27 cellular contexts compared by ENCODE assay signal in genomic region chr2:207437857-207438166, GRCh38.
DNase-seq lines count a peak whose midpoint lies in the region; ATAC-seq and TF ChIP-seq lines count a peak whose summit lies in the region.
"Had no signal": no experiment of that assay in that cellular context is flagged by ENCODE, and none has a peak within 500 bp of the region (broad histone marks: within the 10 kb centered on the region; RNA-seq: fewer than 3 reads in every experiment).

No MANE protein-coding gene starts in this region.

- H2BK20ac ChIP-seq in H9 (ENCODE audit: low read depth, low read length, poor library complexity, severe bottlenecking), result no peak overlapping the region

- no peak overlapping the region for H4K5ac ChIP-seq in H9 (ENCODE audit: insufficient read length, low read depth, low read length)

- no peaks in the 10 kb centered on the region for H3K23me2 ChIP-seq in H9 (ENCODE audit: insufficient read length, low read depth, low read length, poor library complexity, severe bottlenecking)

- H3K36me3 ChIP-seq in SK-N-SH (replicated peaks in 1 of 2; ENCODE audit: control insufficient read depth in 1 of 2, insufficient read depth in 2 of 2, low read length in 1 of 2) (no peaks in the 10 kb centered on the region), mucosa of descending colon (ENCODE audit: low read depth) (no peaks in the 10 kb centered on the region)
- H3K36me3 ChIP-seq: BLaER1, cardiac muscle cell had no signal

- H3K4me2 ChIP-seq in SK-N-SH, result no peak overlapping the region
- no peak overlapping the region for H3K4me2 ChIP-seq in H9 (ENCODE audit: insufficient read depth, insufficient read length, low read length)
- H3K4me2 ChIP-seq: BLaER1, PC-9 had no signal

- H3T11ph ChIP-seq in H9 (ENCODE audit: low read length), result no peak overlapping the region

- no peak overlapping the region for H3K4me3 ChIP-seq in SK-N-SH (ENCODE audit: low read depth in 2 of 2, low read length in 1 of 2)
- no peak overlapping the region for H3K4me3 ChIP-seq in mucosa of descending colon
- H3K4me3 ChIP-seq: BLaER1, cardiac muscle cell, GM23248, PC-9 had no signal

- CTCF ChIA-PET in SK-N-SH (lab: Yijun Ruan, JAX), result interaction anchor here (0.6 to 1.8 kb wide), 11 partner anchors 12 to 637 kb away, joined by 3 to 15 read pairs (median 4); partner anchors contain the start of gene KLF7

- H4K20me1 ChIP-seq in SK-N-SH (ENCODE audit: insufficient read depth) (no peaks in the 10 kb centered on the region), H9 (ENCODE audit: control insufficient read depth, insufficient read depth, insufficient read length) (no peaks in the 10 kb centered on the region)
- H4K20me1 ChIP-seq: BLaER1 had no signal

- no peak for TF ChIP-seq RAD21 in SK-N-SH (IDR thresholded peaks at IDR 0.05; ENCODE audit: low read length)

- no peak; a peak in 1 of 4 replicates for TF ChIP-seq EP300 in SK-N-SH (IDR thresholded peaks at IDR 0.05; ENCODE audit: borderline replicate concordance in 1 of 2, low read depth in 1 of 2, low read length in 1 of 2)

- H3K23ac ChIP-seq in H9 (ENCODE audit: insufficient read length, low read depth, low read length), result no peak overlapping the region

- H3K9me3 ChIP-seq in SK-N-SH, result no peaks in the 10 kb centered on the region
- no peaks in the 10 kb centered on the region for H3K9me3 ChIP-seq in mucosa of descending colon
- H3K9me3 ChIP-seq in H9 (ENCODE audit: control insufficient read depth, low read depth, low read length), result no peaks in the 10 kb centered on the region
- H3K9me3 ChIP-seq: BLaER1 had no signal

- TF ChIP-seq CTCF in SK-N-SH (IDR thresholded peaks at IDR 0.05) (no peak), mucosa of descending colon (IDR thresholded peaks at IDR 0.05) (no peak), H9 (conservative IDR thresholded peaks at IDR 0.05) (no peak)

- no peak overlapping the region for H3K18ac ChIP-seq in H9 (ENCODE audit: insufficient read length, low read depth, low read length)

- H3K4ac ChIP-seq in H9 (ENCODE audit: low read depth, low read length), result no peak overlapping the region

- no peak overlapping the region for H2AK5ac ChIP-seq in H9 (ENCODE audit: insufficient read length, low read length)

- DNase-seq in G401 (ENCODE audit: low spot score) (peak; percentile 10), SK-N-SH (peak; percentile 47), mucosa of descending colon (no peak), H9 (no peak), activated T-cell treated with anti-CD3 and anti-CD28 coated beads for 4 hours (no peak)
- DNase-seq in activated CD4-positive, CD25-positive, alpha-beta regulatory T cell treated with anti-CD3 and anti-CD28 coated beads, Interleukin-2, amount 50 U/mL, for 72 hours, result no peak
- no peak for DNase-seq in activated T-cell treated with anti-CD3 and anti-CD28 coated beads, Interleukin-2, amount 50 U/mL, for 72 hours
- DNase-seq: activated CD4-positive, alpha-beta T cell treated with anti-CD3 and anti-CD28 coated beads for 4 hours; activated effector memory CD4-positive, alpha-beta T cell treated with Interleukin-2 at 50 U/mL for 16 hours; COR-L47; effector CD8-positive, alpha-beta T cell; GM23248; HFFc6; hypothalamus; left cardiac atrium; NCI-H1105 treated with DMSO at 0.1 percent for 48 hours; NCI-H226; nephron progenitor cell; PC-9; stimulated activated CD4-positive, alpha-beta T cell treated with anti-CD3 and anti-CD28 coated beads, Interleukin-4, amount 100 ng/mL, for 24 hours; trophoblast cell had no signal

- intact Hi-C loops in mucosa of descending colon (cut with DNase I, micrococcal nuclease), result no loop called here

- no peak overlapping the region for H4K91ac ChIP-seq in H9 (ENCODE audit: insufficient read length, low read depth, low read length)

- H3K9me3 Mint-ChIP-seq in activated T-cell treated with anti-CD3 and anti-CD28 coated beads, Interleukin-2, amount 50 U/mL, for 72 hours, result peaks cover 2% of the 10 kb centered on the region in 2 donors
- no peaks in the 10 kb centered on the region for H3K9me3 Mint-ChIP-seq in H9
- H3K9me3 Mint-ChIP-seq: HFFc6; nephron progenitor cell; T-helper 2 cell treated with Interferon-gamma antibody and Interleukin-4, amounts not matched to agents 5 μg/mL and 100 μg/mL, for 36 hours had no signal

- H2BK12ac ChIP-seq in H9 (ENCODE audit: insufficient read length, low read depth, low read length), result no peak overlapping the region

- no peak overlapping the region for H2BK15ac ChIP-seq in H9 (ENCODE audit: low read depth, low read length)

- H3K9me2 ChIP-seq in SK-N-SH, result no peaks in the 10 kb centered on the region

- H3K9ac ChIP-seq in SK-N-SH (no peak overlapping the region), H9 (ENCODE audit: extremely low read depth, insufficient read length, low read length) (no peak overlapping the region)
- H3K9ac ChIP-seq: BLaER1, GM23248 had no signal

- no peaks in the 10 kb centered on the region for H3K27me3 ChIP-seq in SK-N-SH (ENCODE audit: insufficient read depth)
- no peaks in the 10 kb centered on the region for H3K27me3 ChIP-seq in H9 (ENCODE audit: insufficient read depth, low read length)
- H3K27me3 ChIP-seq: BLaER1, cardiac muscle cell had no signal

- H3K4me1 ChIP-seq in SK-N-SH (ENCODE audit: control insufficient read depth in 1 of 2, insufficient read depth in 2 of 2, low read depth in 1 of 2, low read length in 1 of 2) (peaks cover 0 to 26% of the 10 kb centered on the region in 2 experiments; a peak in 2 of 4 replicates), mucosa of descending colon (ENCODE audit: low read depth) (no peaks in the 10 kb centered on the region), H9 (ENCODE audit: insufficient read depth, low read length) (no peaks in the 10 kb centered on the region)
- H3K4me1 ChIP-seq: BLaER1 had no signal

- H3K27ac Mint-ChIP-seq in activated T-cell treated with anti-CD3 and anti-CD28 coated beads, Interleukin-2, amount 50 U/mL, for 72 hours, result no peak overlapping the region
- no peak overlapping the region for H3K27ac Mint-ChIP-seq in H9
- H3K27ac Mint-ChIP-seq: activated naive CD4-positive, alpha-beta T cell treated with anti-CD3 and anti-CD28 coated beads, Interleukin-2, amount 50 U/mL, for 72 hours; HFFc6; T-helper 2 cell treated with Interferon-gamma antibody and Interleukin-4, amounts not matched to agents 5 μg/mL and 100 μg/mL, for 36 hours had no signal

- no peak overlapping the region for H2BK5ac ChIP-seq in H9 (ENCODE audit: insufficient read length, low read length)

- no peaks in the 10 kb centered on the region for H3K36me3 Mint-ChIP-seq in activated T-cell treated with anti-CD3 and anti-CD28 coated beads, Interleukin-2, amount 50 U/mL, for 72 hours (ENCODE audit: insufficient read depth in 2 of 2)
- H3K36me3 Mint-ChIP-seq in H9 (ENCODE audit: insufficient read depth in 1 of 3, low read depth in 3 of 3), result no peaks in the 10 kb centered on the region; a peak in 1 of 7 replicates
- H3K36me3 Mint-ChIP-seq: activated naive CD4-positive, alpha-beta T cell treated with anti-CD3 and anti-CD28 coated beads, Interleukin-2, amount 50 U/mL, for 72 hours had no signal

- no peaks in the 10 kb centered on the region for H3K79me1 ChIP-seq in H9 (ENCODE audit: insufficient read depth, low read depth, low read length, poor library complexity, severe bottlenecking)

- POLR2A ChIA-PET in SK-N-SH (lab: Yijun Ruan, JAX), result interaction anchor here (0.6 to 2.3 kb wide), 9 partner anchors 13 to 272 kb away, joined by 3 to 70 read pairs (median 5); partner anchors contain the start of gene KLF7

- ATAC-seq in esophagus mucosa (peak; percentile 58), mucosa of descending colon (peak; percentile 59)
- no peak for ATAC-seq in activated T-cell treated with anti-CD3 and anti-CD28 coated beads, Interleukin-2, amount 50 U/mL, for 72 hours (replicated peaks in 1 of 2)
- ATAC-seq: activated naive CD4-positive, alpha-beta T cell treated with anti-CD3 and anti-CD28 coated beads, Interleukin-2, amount 50 U/mL, for 72 hours; left cardiac atrium; Right ventricle myocardium inferior had no signal

- H3K4me1 Mint-ChIP-seq in activated T-cell treated with anti-CD3 and anti-CD28 coated beads, Interleukin-2, amount 50 U/mL, for 72 hours (ENCODE audit: low read depth), result no peaks in the 10 kb centered on the region
- H3K4me1 Mint-ChIP-seq in H9, result peaks cover 5% of the 10 kb centered on the region in 2 experiments; a peak in 3 of 4 replicates

- H3K4me3 Mint-ChIP-seq in activated T-cell treated with anti-CD3 and anti-CD28 coated beads, Interleukin-2, amount 50 U/mL, for 72 hours, result no peak overlapping the region
- H3K4me3 Mint-ChIP-seq in H9, result no peak overlapping the region
- H3K4me3 Mint-ChIP-seq: HFFc6; nephron progenitor cell; T-helper 2 cell treated with Interferon-gamma antibody and Interleukin-4, amounts not matched to agents 5 μg/mL and 100 μg/mL, for 36 hours had no signal

- H3K27ac ChIP-seq in SK-N-SH (ENCODE audit: low read depth in 2 of 2, low read length in 1 of 2) (peak overlapping the region in 1 of 2 experiments; percentile 90; a peak in 2 of 4 replicates), H9 (ENCODE audit: insufficient read length, low read depth, low read length) (no peak overlapping the region)
- H3K27ac ChIP-seq: BLaER1, cardiac muscle cell, GM23248, PC-9 had no signal

- peaks cover 10% of the 10 kb centered on the region for H3K27me3 Mint-ChIP-seq in activated T-cell treated with anti-CD3 and anti-CD28 coated beads, Interleukin-2, amount 50 U/mL, for 72 hours (ENCODE audit: low read depth)
- H3K27me3 Mint-ChIP-seq in H9 (ENCODE audit: low read depth), result no peaks in the 10 kb centered on the region

- H3F3A ChIP-seq in SK-N-SH (replicated peaks; ENCODE audit: insufficient read depth), result no peaks in the 10 kb centered on the region

- in situ Hi-C loops in G401 (cut with HindIII; ENCODE audit: low sequenced_read_pairs), result no loop called here

- no peak overlapping the region for H3K14ac ChIP-seq in H9 (ENCODE audit: insufficient read depth, low read length)

- H2BK120ac ChIP-seq in H9 (ENCODE audit: low read depth, low read length, poor library complexity, severe bottlenecking), result no peak overlapping the region

- no peak overlapping the region for H3K56ac ChIP-seq in H9 (ENCODE audit: insufficient read length, low read depth, low read length)

- peak overlapping the region; percentile 59; the same call in 1 of the 2 replicates for H2AFZ ChIP-seq in SK-N-SH (ENCODE audit: low read depth)
- H2AFZ ChIP-seq in H9 (ENCODE audit: low read length), result no peak overlapping the region
- H2AFZ ChIP-seq: GM23248, PC-9 had no signal

- WGBS in SK-N-SH (ENCODE audit: low lambda C conversion rate), result 46% methylated on average over 8 of the region's 8 CpGs
- WGBS in H9 (ENCODE audit: extremely low coverage, insufficient read length, low lambda C conversion rate), result no CpG with 5 or more reads among the region's 8 CpGs

- H3K79me2 ChIP-seq in SK-N-SH (ENCODE audit: insufficient read depth) (no peaks in the 10 kb centered on the region), H9 (ENCODE audit: insufficient read depth, low read length) (no peaks in the 10 kb centered on the region)

- no peak overlapping the region for H4K8ac ChIP-seq in H9 (replicated peaks; ENCODE audit: insufficient read length, low read depth, low read length)

TF ChIP-seq in SK-N-SH, 30 proteins besides CTCF, POLR2A, EP300 and RAD21 (continues in another document):
- TF ChIP-seq NFIC (IDR thresholded peaks at IDR 0.05; ENCODE audit: borderline replicate concordance), result no peak

Comparison
In these comparisons a context has a peak if more than half of its experiments do, and no peak if none do; other contexts are left out.
1. DNase-seq: peak in G401 (single experiment) and SK-N-SH (single experiment); none in mucosa of descending colon (0 of 3), activated CD4-positive, CD25-positive, alpha-beta regulatory T cell treated with anti-CD3 and anti-CD28 coated beads, Interleukin-2, amount 50 U/mL, for 72 hours (single experiment), activated T-cell treated with anti-CD3 and anti-CD28 coated beads, Interleukin-2, amount 50 U/mL, for 72 hours (0 of 2), H9 (single experiment) and activated T-cell treated with anti-CD3 and anti-CD28 coated beads for 4 hours (single experiment).
2. ATAC-seq: peak in esophagus mucosa (single experiment) and mucosa of descending colon (single experiment); none in activated T-cell treated with anti-CD3 and anti-CD28 coated beads, Interleukin-2, amount 50 U/mL, for 72 hours (0 of 2).